ENCODE assay signal across 23 cellular contexts in genomic region chr6:45772886-45773285, GRCh38.
"Had no signal": no experiment of that assay in that cellular context is flagged by ENCODE, and none has a peak within 500 bp of the region (broad histone marks: within the 10 kb centered on the region; RNA-seq: fewer than 3 reads in every experiment).

No MANE protein-coding gene starts in this region.

- H3K4me3 Mint-ChIP-seq: activated B cell treated with CpG ODN at 0.5 μM for 24 hours; activated CD4-positive, alpha-beta T cell treated with anti-CD3 and anti-CD28 coated beads, Interleukin-2, amount 10 ng/mL, durations not matched to agents 24 days and 14 days; activated CD8-positive, alpha-beta memory T cell treated with anti-CD3 and anti-CD28 coated beads, Interleukin-2, amount 10 ng/mL, durations not matched to agents 7 days and 5 days; activated T-cell treated with anti-CD3 and anti-CD28 coated beads, Interleukin-2, amount 50 U/mL, for 4 hours had no signal

- H3K27me3 Mint-ChIP-seq: activated CD4-positive, alpha-beta T cell treated with anti-CD3 and anti-CD28 coated beads, Interleukin-2, amount 10 ng/mL, durations not matched to agents 24 days and 14 days had no signal

- H3K27ac Mint-ChIP-seq: activated B cell treated with CpG ODN at 0.5 μM for 24 hours; activated CD4-positive, alpha-beta T cell treated with anti-CD3 and anti-CD28 coated beads, Interleukin-2, amount 10 ng/mL, durations not matched to agents 24 days and 14 days; activated CD8-positive, alpha-beta memory T cell treated with anti-CD3 and anti-CD28 coated beads, Interleukin-2, amount 10 ng/mL, durations not matched to agents 7 days and 5 days; activated naive CD4-positive, alpha-beta T cell treated with anti-CD3 and anti-CD28 coated beads, Interleukin-2, amount 50 U/mL, for 72 hours had no signal

- ATAC-seq: activated CD8-positive, alpha-beta memory T cell treated with anti-CD3 and anti-CD28 coated beads, Interleukin-2, amount 10 ng/mL, durations not matched to agents 7 days and 5 days; activated naive CD4-positive, alpha-beta T cell treated with anti-CD3 and anti-CD28 coated beads, Interleukin-2, amount 50 U/mL, for 72 hours; activated T-cell treated with anti-CD3 and anti-CD28 coated beads, Interleukin-2, amount 50 U/mL, for 4 hours; Panc1; SK-N-SH treated with all-trans-retinoic acid at 6 μM for 48 hours had no signal

- H3K4me1 Mint-ChIP-seq: activated B cell treated with CpG ODN at 0.5 μM for 24 hours; activated CD4-positive, alpha-beta T cell treated with anti-CD3 and anti-CD28 coated beads, Interleukin-2, amount 10 ng/mL, durations not matched to agents 24 days and 14 days; activated CD8-positive, alpha-beta memory T cell treated with anti-CD3 and anti-CD28 coated beads, Interleukin-2, amount 10 ng/mL, durations not matched to agents 7 days and 5 days had no signal

- H3K9me3 Mint-ChIP-seq: activated B cell treated with CpG ODN at 0.5 μM for 24 hours had no signal

- DNase-seq: activated B cell treated with CpG ODN at 0.5 μM for 24 hours; activated CD4-positive, alpha-beta T cell treated with anti-CD3 and anti-CD28 coated beads for 1 hour; activated CD4-positive, alpha-beta T cell treated with anti-CD3 and anti-CD28 coated beads, Interleukin-2, amount 10 ng/mL, durations not matched to agents 24 days and 14 days; activated CD4-positive, alpha-beta T cell treated with anti-CD3 and anti-CD28 coated beads, Interleukin-2, amount 50 U/mL, for 48 hours; activated CD8-positive, alpha-beta memory T cell treated with anti-CD3 and anti-CD28 coated beads, Interleukin-2, amount 10 ng/mL, durations not matched to agents 7 days and 5 days; activated effector memory CD4-positive, alpha-beta T cell treated with anti-CD3 and anti-CD28 coated beads, Interleukin-2, amount 50 U/mL, for 16 hours; activated naive CD4-positive, alpha-beta T cell treated with Interleukin-2 at 50 U/mL for 16 hours; activated T-cell treated with anti-CD3 and anti-CD28 coated beads, Interleukin-2, amount 50 U/mL, for 4 hours; caudate nucleus; colonic mucosa; Kasumi-1; NCI-H1048; NCI-H1930; NCI-H510A treated with DMSO at 0.1 percent for 48 hours; NCI-H69; NK-92 treated with Interleukin-12 subunit alpha and Interleukin-12 subunit beta, amount 100 ng/mL, for 24 hours; Right ventricle myocardium superior; SW 1271; T-helper 2 cell; T1000 had no signal
